In the genomic region with DNA sequence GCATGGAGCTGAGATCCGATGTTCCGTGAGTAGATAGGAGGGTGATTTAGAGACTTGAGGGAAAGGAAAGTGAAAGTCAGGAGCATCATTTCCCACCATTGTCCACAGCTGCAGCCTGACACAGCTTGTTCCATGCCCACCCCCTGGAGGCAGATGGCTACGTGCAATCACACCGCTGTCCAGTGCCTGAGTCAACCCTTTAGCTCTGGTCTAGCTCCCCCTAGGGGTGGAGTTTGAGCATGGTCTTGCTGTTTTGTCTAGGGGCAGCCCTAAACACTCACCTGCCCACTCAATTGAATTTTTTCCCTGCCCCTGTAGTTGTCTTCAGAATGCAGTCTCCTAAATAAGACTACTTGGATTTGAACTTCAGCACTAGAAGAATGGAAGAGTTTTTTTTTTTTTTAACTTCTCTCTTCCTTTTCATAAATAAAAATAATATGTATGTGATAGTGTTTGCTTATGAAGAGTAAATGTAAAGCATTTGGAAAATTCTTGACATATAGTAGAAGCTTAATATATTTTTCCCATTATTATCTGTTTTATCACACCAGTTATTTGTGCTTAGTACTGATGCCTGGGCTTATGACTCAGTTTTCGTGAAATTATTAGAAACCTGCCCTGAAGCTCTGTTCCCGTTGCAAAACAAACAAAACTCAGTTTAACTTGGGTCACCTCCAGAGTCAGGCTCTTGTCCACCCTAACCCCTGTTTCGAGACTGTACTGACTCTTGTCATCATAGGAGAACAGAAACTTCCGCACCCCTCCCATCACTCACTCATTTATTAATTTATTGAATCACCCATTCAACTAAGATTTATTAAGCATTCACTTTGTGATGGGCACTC, we compare ENCODE assay signal across 1 cellular context.
TF ChIP-seq lines count a peak whose summit lies in the region.

No MANE protein-coding gene starts in this region.

TF ChIP-seq in liver, 16 proteins besides CTCF, POLR2A, EP300 and RAD21 (continued from another document):
- TF ChIP-seq, protein P1, sequence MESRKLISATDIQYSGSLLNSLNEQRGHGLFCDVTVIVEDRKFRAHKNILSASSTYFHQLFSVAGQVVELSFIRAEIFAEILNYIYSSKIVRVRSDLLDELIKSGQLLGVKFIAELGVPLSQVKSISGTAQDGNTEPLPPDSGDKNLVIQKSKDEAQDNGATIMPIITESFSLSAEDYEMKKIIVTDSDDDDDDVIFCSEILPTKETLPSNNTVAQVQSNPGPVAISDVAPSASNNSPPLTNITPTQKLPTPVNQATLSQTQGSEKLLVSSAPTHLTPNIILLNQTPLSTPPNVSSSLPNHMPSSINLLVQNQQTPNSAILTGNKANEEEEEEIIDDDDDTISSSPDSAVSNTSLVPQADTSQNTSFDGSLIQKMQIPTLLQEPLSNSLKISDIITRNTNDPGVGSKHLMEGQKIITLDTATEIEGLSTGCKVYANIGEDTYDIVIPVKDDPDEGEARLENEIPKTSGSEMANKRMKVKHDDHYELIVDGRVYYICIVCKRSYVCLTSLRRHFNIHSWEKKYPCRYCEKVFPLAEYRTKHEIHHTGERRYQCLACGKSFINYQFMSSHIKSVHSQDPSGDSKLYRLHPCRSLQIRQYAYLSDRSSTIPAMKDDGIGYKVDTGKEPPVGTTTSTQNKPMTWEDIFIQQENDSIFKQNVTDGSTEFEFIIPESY (IDR thresholded peaks at IDR 0.05) = no peak
- peak in 1 of 2 donors; percentile 27 for TF ChIP-seq JUND (IDR thresholded peaks at IDR 0.05)
- no peak for TF ChIP-seq YY1 (IDR thresholded peaks at IDR 0.05)
- no peak for TF ChIP-seq HNF4G (IDR thresholded peaks at IDR 0.05)
